15 cellular contexts compared by ENCODE assay signal in the genomic region with DNA sequence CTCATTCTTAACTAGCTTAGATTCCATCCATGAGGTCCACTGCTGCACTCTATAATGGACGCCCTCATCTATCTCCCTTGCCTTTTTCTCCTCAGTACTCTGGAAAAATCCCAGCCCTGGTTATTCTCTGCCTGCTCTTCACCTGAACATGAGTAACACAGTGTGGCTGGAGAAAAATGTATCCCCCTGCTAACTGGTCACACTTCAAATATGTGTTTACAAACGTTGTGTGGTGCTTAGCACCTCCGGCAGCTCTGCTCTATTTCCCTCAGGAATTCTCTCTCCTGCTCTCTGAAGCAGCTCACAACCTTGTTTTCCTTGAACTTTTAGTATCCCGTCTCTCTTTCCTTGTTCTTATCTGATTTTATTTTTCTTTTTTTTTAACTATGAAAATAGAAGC.
"Had no signal": no experiment of that assay in that cellular context is flagged by ENCODE, and none has a peak within 500 bp of the region (broad histone marks: within the 10 kb centered on the region; RNA-seq: fewer than 3 reads in every experiment).

No MANE protein-coding gene starts in this region.

- H3K27ac ChIP-seq: cardiac muscle cell, epithelial cell of prostate, prostate gland, suprapubic skin had no signal

- H3K4me3 ChIP-seq: cardiac muscle cell, prostate gland, right lobe of liver, suprapubic skin had no signal

- DNase-seq: activated CD4-positive, alpha-beta memory T cell treated with anti-CD3 and anti-CD28 coated beads for 36 hours; activated effector memory CD4-positive, alpha-beta T cell treated with anti-CD3 and anti-CD28 coated beads, Interleukin-2, amount 50 U/mL, for 16 hours; activated T-cell treated with anti-CD3 and anti-CD28 coated beads, Interleukin-2, amount 50 U/mL, for 4 hours; cortex of kidney; effector CD8-positive, alpha-beta T cell; hypothalamus; occipital lobe; stimulated activated CD8-positive, alpha-beta memory T cell treated with anti-CD3 and anti-CD28 coated beads, Interleukin-4, amount 100 ng/mL, for 48 hours; stimulated activated naive CD8-positive, alpha-beta T cell treated with anti-CD3 and anti-CD28 coated beads, Interleukin-15, Interleukin-2, amounts not matched to agents 100 U/mL and 50 U/mL, for 24 hours; T-helper 2 cell had no signal

- H3K9me3 ChIP-seq: prostate gland, right lobe of liver, suprapubic skin had no signal

- H3K27me3 ChIP-seq: cardiac muscle cell, right lobe of liver, suprapubic skin had no signal

- H3K4me1 ChIP-seq: prostate gland had no signal
